Comparison of ENCODE assay signal across 15 cellular contexts in the genomic region with DNA sequence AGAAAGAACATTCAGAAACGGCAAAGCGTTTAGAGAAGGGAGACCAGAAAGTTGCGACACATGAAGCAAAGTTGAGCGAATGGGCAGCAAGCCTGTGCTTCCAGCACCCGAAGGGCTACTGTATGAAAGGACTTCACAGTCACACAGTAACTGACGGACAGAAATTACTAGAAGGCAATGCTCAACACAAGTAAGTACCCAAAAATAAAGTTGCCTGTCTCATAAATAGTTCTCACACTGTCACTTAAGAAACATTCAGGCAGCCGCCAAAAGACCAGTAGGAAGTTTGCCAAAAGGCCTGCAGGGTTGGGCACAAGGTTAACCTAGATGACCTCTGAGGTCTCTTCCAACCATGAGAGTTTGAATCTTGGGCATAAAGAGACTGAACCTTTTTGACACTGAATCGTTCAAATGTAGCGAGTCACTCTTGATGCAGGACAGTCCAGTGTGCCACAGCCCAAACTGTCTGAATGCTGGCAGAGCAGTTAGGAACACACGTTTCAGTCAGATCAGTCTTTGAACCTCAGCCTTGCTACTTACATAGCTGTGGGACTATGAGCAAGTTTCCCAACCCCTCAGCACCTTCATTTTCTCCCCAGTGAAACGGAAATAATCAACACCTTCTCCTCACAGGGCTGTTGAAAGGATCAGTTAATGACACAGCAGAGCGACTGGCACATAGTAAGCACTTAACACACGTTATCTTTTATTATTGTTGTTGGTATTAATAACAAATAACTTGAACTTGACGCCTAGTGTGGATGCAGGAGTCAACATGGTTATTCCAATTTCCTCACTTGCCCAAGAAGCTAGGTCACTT. TPM values are rescaled to one million over a fixed set of nuclear protein-coding genes. Genes with fewer than 3 reads are reported as not detected.
A peak's percentile ranks its signal among the peaks of the same experiment; 100 is the strongest.
DNase-seq lines count a peak whose midpoint lies in the region; ATAC-seq, FAIRE-seq and TF ChIP-seq lines count a peak whose summit lies in the region.
"Had no signal": no experiment of that assay in that cellular context is flagged by ENCODE, and none has a peak within 500 bp of the region (broad histone marks: within the 10 kb centered on the region; RNA-seq: fewer than 3 reads in every experiment).

No MANE protein-coding gene starts in this region.

- peaks cover 8% of the 10 kb centered on the region for H3K79me1 ChIP-seq in H1 (ENCODE audit: low read depth, low read length)

- H3K4me3 Mint-ChIP-seq in naive thymus-derived CD4-positive, alpha-beta T cell = no peak overlapping the region
- H3K4me3 Mint-ChIP-seq: activated naive CD8-positive, alpha-beta T cell; CD4-positive, CD25-positive, alpha-beta regulatory T cell; HFFc6 had no signal

- H4K91ac ChIP-seq in H1 (replicated peaks; ENCODE audit: insufficient read length, low read length) = no peak overlapping the region

- peak overlapping the region; percentile 25; the same call in 1 of the 2 replicates for H3K27ac ChIP-seq in H1 (ENCODE audit: low read depth, low read length)
- no peak overlapping the region for H3K27ac ChIP-seq in naive thymus-derived CD4-positive, alpha-beta T cell (ENCODE audit: low read depth, low read length)

- intact Hi-C loops in naive thymus-derived CD4-positive, alpha-beta T cell (cut with micrococcal nuclease) = no loop called here

- DNase-seq in COLO829 (ENCODE audit: low spot score) = peak; percentile 6
- DNase-seq in M059J (ENCODE audit: low read depth) = peak; percentile 88
- DNase-seq in H1 (ENCODE audit: low read depth in 1 of 2, low spot score in 2 of 2) = no peak
- DNase-seq in naive thymus-derived CD4-positive, alpha-beta T cell = no peak
- DNase-seq in NCI-H446 treated with DMSO at 0.1 percent for 48 hours (lab: John Stamatoyannopoulos, UW) = no peak
- DNase-seq: CD4-positive, CD25-positive, alpha-beta regulatory T cell; central memory CD4-positive, alpha-beta T cell; HFFc6; islet precursor cell; NCI-H2107; SHP77 treated with DMSO at 0.1 percent for 48 hours had no signal

- H3K9me3 ChIP-seq in H1 (ENCODE audit: insufficient read depth in 2 of 2, low read depth in 1 of 2, low read length in 1 of 2) = no peaks in the 10 kb centered on the region
- no peaks in the 10 kb centered on the region for H3K9me3 ChIP-seq in naive thymus-derived CD4-positive, alpha-beta T cell (ENCODE audit: control insufficient read depth in 2 of 3, low read length in 3 of 3)

- FAIRE-seq in H1 (lab: Jason Lieb, UNC) = no peak

- no peak overlapping the region for H2BK120ac ChIP-seq in H1 (replicated peaks; ENCODE audit: low read depth, low read length)

- no peak overlapping the region for H4K8ac ChIP-seq in H1 (ENCODE audit: extremely low read depth, insufficient read depth, low read length)

- H3K18ac ChIP-seq in H1 (ENCODE audit: extremely low read depth, low read length) = no peak overlapping the region

- no peak for TF ChIP-seq RAD21 in H1 (IDR thresholded peaks at IDR 0.05 in 1 of 2, conservative IDR thresholded peaks at IDR 0.05 in 1 of 2; ENCODE audit: low read depth in 2 of 2, low read length in 2 of 2)

- H2AK5ac ChIP-seq in H1 (ENCODE audit: low read depth, low read length) = no peak overlapping the region

- peaks cover 6 to 19% of the 10 kb centered on the region in 2 experiments for H4K20me1 ChIP-seq in H1 (replicated peaks in 1 of 2; ENCODE audit: control insufficient read depth in 1 of 2, insufficient read depth in 2 of 2, low read length in 2 of 2)

- H3K4me3 ChIP-seq in H1 (ENCODE audit: extremely low read depth in 1 of 4, insufficient read depth in 2 of 4, low read depth in 3 of 4, low read length in 4 of 4) = no peak overlapping the region
- no peak overlapping the region for H3K4me3 ChIP-seq in naive thymus-derived CD4-positive, alpha-beta T cell (ENCODE audit: low read length)

- H3K4me2 ChIP-seq in H1 (ENCODE audit: insufficient read depth in 1 of 2, low read depth in 2 of 2, low read length in 2 of 2) = no peak overlapping the region

- ATAC-seq in naive thymus-derived CD4-positive, alpha-beta T cell = no peak
- ATAC-seq in HG03025 (IDR thresholded peaks at IDR 0.05; ENCODE audit: low FRiP score, unreplicated experiment) (no peak), GM18517 (IDR thresholded peaks at IDR 0.05; ENCODE audit: unreplicated experiment) (no peak), GM21737 (IDR thresholded peaks at IDR 0.05; ENCODE audit: unreplicated experiment) (no peak)

- no peaks in the 10 kb centered on the region for H3K9me3 Mint-ChIP-seq in naive thymus-derived CD4-positive, alpha-beta T cell
- H3K9me3 Mint-ChIP-seq: CD4-positive, CD25-positive, alpha-beta regulatory T cell; HFFc6 had no signal

- no peak overlapping the region for H2BK12ac ChIP-seq in H1 (ENCODE audit: low read depth, low read length)

- peaks cover 16 to 44% (median 23%) of the 10 kb centered on the region in 7 donors for H3K4me1 Mint-ChIP-seq in naive thymus-derived CD4-positive, alpha-beta T cell

- TF ChIP-seq CTCF in H1 (IDR thresholded peaks at IDR 0.05; ENCODE audit: control extremely low read depth in 1 of 3, insufficient read depth in 1 of 3, low read depth in 1 of 3, low read length in 3 of 3) = no peak

- H3K79me2 ChIP-seq in H1 (ENCODE audit: control insufficient read depth in 1 of 2, insufficient read depth in 2 of 2, low read length in 2 of 2) = peaks cover 10 to 34% of the 10 kb centered on the region in 2 experiments; a peak in 3 of 4 replicates

- no peaks in the 10 kb centered on the region for H3K27me3 ChIP-seq in H1 (replicated peaks in 1 of 4; ENCODE audit: control insufficient read depth in 3 of 4, extremely low read depth in 1 of 4, insufficient read depth in 3 of 4, low read length in 3 of 4)
- no peaks in the 10 kb centered on the region for H3K27me3 ChIP-seq in naive thymus-derived CD4-positive, alpha-beta T cell (ENCODE audit: control insufficient read depth in 2 of 2, insufficient read depth in 2 of 2, low read length in 2 of 2)

- no peaks in the 10 kb centered on the region for H3K23me2 ChIP-seq in H1 (ENCODE audit: low read depth, low read length)

- WGBS in H1 (ENCODE audit: extremely low coverage in 1 of 2, insufficient coverage in 1 of 2, insufficient read length in 1 of 2, insufficient replicate concordance in 2 of 2, low coverage in 1 of 2, low lambda C conversion rate in 2 of 2, missing lambda C conversion rate in 1 of 2), 2 experiments = 87% methylated on average over 14 of the region's 14 CpGs; no CpG with 5 or more reads in 1 of the 2 experiments

- peaks cover 10 to 39% (median 17%) of the 10 kb centered on the region in 5 donors for H3K36me3 Mint-ChIP-seq in naive thymus-derived CD4-positive, alpha-beta T cell
- H3K36me3 Mint-ChIP-seq: activated naive CD8-positive, alpha-beta T cell had no signal

- H3K36me3 ChIP-seq in H1 (ENCODE audit: control insufficient read depth in 2 of 4, insufficient read depth in 4 of 4, low read length in 3 of 4) = peaks cover 12 to 48% (median 35%) of the 10 kb centered on the region in 4 experiments; a peak in 7 of 8 replicates
- peaks cover 0 to 48% (median 14%) of the 10 kb centered on the region in 3 experiments for H3K36me3 ChIP-seq in naive thymus-derived CD4-positive, alpha-beta T cell (ENCODE audit: control insufficient read depth in 2 of 3, insufficient read depth in 3 of 3, low read length in 3 of 3)

- no peak overlapping the region for H2BK20ac ChIP-seq in H1 (ENCODE audit: low read length)

- no peak overlapping the region for H2BK15ac ChIP-seq in H1 (ENCODE audit: low read length)

- no peak overlapping the region for H2BK5ac ChIP-seq in H1 (ENCODE audit: low read depth, low read length)

- no peak overlapping the region for H3K56ac ChIP-seq in H1 (replicated peaks; ENCODE audit: insufficient read length, low read depth, low read length)

- H3K27ac Mint-ChIP-seq in naive thymus-derived CD4-positive, alpha-beta T cell = peak overlapping the region in 5 of 9 donors; percentile 4 to 68 (median 27)
- H3K27ac Mint-ChIP-seq: activated naive CD8-positive, alpha-beta T cell; HFFc6 had no signal

- TF ChIP-seq EP300 in H1 (IDR thresholded peaks at IDR 0.05; ENCODE audit: borderline replicate concordance in 1 of 2, low read depth in 2 of 2, low read length in 2 of 2) = no peak

- POLR2A ChIA-PET in H1 (lab: Charles Lee; ENCODE audit: partially characterized antibody) = no interaction called here
- POLR2A ChIA-PET in naive thymus-derived CD4-positive, alpha-beta T cell (lab: Charles Lee) = no interaction called here

- no peak overlapping the region for H3K4ac ChIP-seq in H1 (replicated peaks; ENCODE audit: insufficient read length, low read depth, low read length)

- H3K9ac ChIP-seq in H1 (replicated peaks in 1 of 4; ENCODE audit: extremely low read depth in 1 of 4, low read depth in 3 of 4, low read length in 3 of 4) = no peak overlapping the region

- H3K27me3 Mint-ChIP-seq in naive thymus-derived CD4-positive, alpha-beta T cell = no peaks in the 10 kb centered on the region
- H3K27me3 Mint-ChIP-seq: activated naive CD8-positive, alpha-beta T cell; CD4-positive, CD25-positive, alpha-beta regulatory T cell had no signal

- no peak overlapping the region for H3K14ac ChIP-seq in H1 (ENCODE audit: insufficient read length)

- H2AFZ ChIP-seq in H1 (ENCODE audit: low read length) = no peak overlapping the region

- CTCF ChIA-PET in H1 (lab: Charles Lee; ENCODE audit: partially characterized antibody) = interaction anchor here (1.1 kb wide), 1 partner anchor 8 kb away, joined by 3 read pairs; no protein-coding TSS in a partner anchor
- CTCF ChIA-PET in naive thymus-derived CD4-positive, alpha-beta T cell (lab: Charles Lee) = no interaction called here

- H3K4me1 ChIP-seq in H1 (replicated peaks in 1 of 4; ENCODE audit: control insufficient read depth in 3 of 4, insufficient read depth in 4 of 4, low read length in 3 of 4) = no peaks in the 10 kb centered on the region
- H3K4me1 ChIP-seq in naive thymus-derived CD4-positive, alpha-beta T cell (ENCODE audit: control insufficient read depth in 2 of 2, insufficient read depth in 2 of 2, low read length in 2 of 2) = no peaks in the 10 kb centered on the region

- no peak for TF ChIP-seq POLR2A in H1 (IDR thresholded peaks at IDR 0.05; ENCODE audit: control extremely low read depth in 1 of 2, low read depth in 2 of 2, low read length in 2 of 2)

- H3K23ac ChIP-seq in H1 (ENCODE audit: insufficient read length) = no peak overlapping the region

- no peak overlapping the region for H4K5ac ChIP-seq in H1 (ENCODE audit: insufficient read length, low read depth, low read length)

RNA-seq across cellular contexts. Expression of a gene that starts 10.4 kb away (rescaled TPM):
- total RNA-seq in M059J (2014; rRNA removed; shearing (Covaris generic)) = 13.4 and 24.8 TPM in 2 replicates
- total RNA-seq in H1 (2021; fragmentation: NEBNext Ultra II Directional; extraction: Animal tissue kit (Norgen Biotek cat#: 25700)) = 46.1 and 47.9 TPM in 2 replicates
- 16.5 and 19.6 TPM in 2 replicates for polyA plus RNA-seq in H1 (2011; rRNA removed)
- polyA plus RNA-seq in H1 (2011; cell fraction: cytosol; rRNA removed) = 32.0 TPM
- 22.5 TPM for polyA plus RNA-seq in H1 (2011; cell fraction: nucleus; rRNA removed)
- polyA plus RNA-seq in H1 (2012, experiment 1 of 2) = 30.6 to 59.0 TPM (median 33.4 TPM) in 4 replicates
- 4.8 TPM for polyA plus RNA-seq in H1 (2012, experiment 2 of 2)
- polyA plus RNA-seq in H1 (2013, experiment 1 of 2) = 35.0 TPM
- 30.6 TPM for polyA plus RNA-seq in H1 (2013, experiment 2 of 2)
- polyA minus RNA-seq in H1 (2011; rRNA and poly(A)+ RNA removed) = 17.6 and 18.9 TPM in 2 replicates
- 8.6 TPM for polyA minus RNA-seq in H1 (2011; cell fraction: cytosol; rRNA and poly(A)+ RNA removed)
- polyA minus RNA-seq in H1 (2011; cell fraction: nucleus; rRNA and poly(A)+ RNA removed) = 30.1 TPM
- 10 to 100 TPM; 40.6 to 49.4 (median 46.7) TPM for total RNA-seq in naive thymus-derived CD4-positive, alpha-beta T cell
- 10 to 100 TPM in 1 of 2 donors, 1 to 10 TPM in 1; 7.8 to 14.7 TPM for polyA plus RNA-seq in naive thymus-derived CD4-positive, alpha-beta T cell

RNA-seq across cellular contexts. Expression of a gene that starts 34.6 kb away (rescaled TPM):
- total RNA-seq in M059J (2014; rRNA removed; shearing (Covaris generic)) = 38.2 and 38.7 TPM in 2 replicates
- total RNA-seq in H1 (2021; fragmentation: NEBNext Ultra II Directional; extraction: Animal tissue kit (Norgen Biotek cat#: 25700)) = 23.2 and 24.5 TPM in 2 replicates
- polyA plus RNA-seq in H1 (2011; rRNA removed) = 25.5 and 43.1 TPM in 2 replicates
- polyA plus RNA-seq in H1 (2011; cell fraction: cytosol; rRNA removed) = 45.3 TPM
- polyA plus RNA-seq in H1 (2011; cell fraction: nucleus; rRNA removed) = 16.3 TPM
- 27.5 to 44.4 TPM (median 35.7 TPM) in 4 replicates for polyA plus RNA-seq in H1 (2012, experiment 1 of 2)
- polyA plus RNA-seq in H1 (2012, experiment 2 of 2) = 28.9 TPM
- 35.8 TPM for polyA plus RNA-seq in H1 (2013, experiment 1 of 2)
- polyA plus RNA-seq in H1 (2013, experiment 2 of 2) = 35.5 TPM
- 7.4 and 9.9 TPM in 2 replicates for polyA minus RNA-seq in H1 (2011; rRNA and poly(A)+ RNA removed)
- polyA minus RNA-seq in H1 (2011; cell fraction: cytosol; rRNA and poly(A)+ RNA removed) = 5.1 TPM
- polyA minus RNA-seq in H1 (2011; cell fraction: nucleus; rRNA and poly(A)+ RNA removed) = 15.9 TPM
- 10 to 100 TPM; 16.3 to 29.4 (median 19.6) TPM for total RNA-seq in naive thymus-derived CD4-positive, alpha-beta T cell
- 10 to 100 TPM; 41.2 to 44.9 TPM for polyA plus RNA-seq in naive thymus-derived CD4-positive, alpha-beta T cell

RNA-seq across cellular contexts. Expression of a gene that starts 57.2 kb away (rescaled TPM):
- 1.7 and 1.8 TPM in 2 replicates for total RNA-seq in M059J (2014; rRNA removed; shearing (Covaris generic))
- total RNA-seq in H1 (2021; fragmentation: NEBNext Ultra II Directional; extraction: Animal tissue kit (Norgen Biotek cat#: 25700)) = 7.6 and 8.5 TPM in 2 replicates
- 7.1 and 10.4 TPM in 2 replicates for polyA plus RNA-seq in H1 (2011; rRNA removed)
- 10.4 TPM for polyA plus RNA-seq in H1 (2011; cell fraction: cytosol; rRNA removed)
- polyA plus RNA-seq in H1 (2011; cell fraction: nucleus; rRNA removed) = 19.7 TPM
- polyA plus RNA-seq in H1 (2012, experiment 1 of 2) = 7.4 to 9.0 TPM (median 8.4 TPM) in 4 replicates
- 5.3 TPM for polyA plus RNA-seq in H1 (2012, experiment 2 of 2)
- polyA plus RNA-seq in H1 (2013, experiment 1 of 2) = 5.0 TPM
- 4.8 TPM for polyA plus RNA-seq in H1 (2013, experiment 2 of 2)
- 7.3 and 9.5 TPM in 2 replicates for polyA minus RNA-seq in H1 (2011; rRNA and poly(A)+ RNA removed)
- polyA minus RNA-seq in H1 (2011; cell fraction: cytosol; rRNA and poly(A)+ RNA removed) = 5.0 TPM
- 7.9 TPM for polyA minus RNA-seq in H1 (2011; cell fraction: nucleus; rRNA and poly(A)+ RNA removed)
- total RNA-seq in naive thymus-derived CD4-positive, alpha-beta T cell = 10 to 100 TPM in 2 of 5 experiments, 1 to 10 TPM in 3; 4.8 to 12.5 (median 6.3) TPM
- 1 to 10 TPM; 2.3 to 3.2 TPM for polyA plus RNA-seq in naive thymus-derived CD4-positive, alpha-beta T cell

Comparison
In these comparisons a context has a peak if more than half of its experiments do, and no peak if none do; other contexts are left out.
1. DNase-seq: peak in COLO829 (single experiment) and M059J (single experiment); none in H1 (0 of 2), naive thymus-derived CD4-positive, alpha-beta T cell (0 of 9) and NCI-H446 treated with DMSO at 0.1 percent for 48 hours (single experiment).